Comparison of ENCODE assay signal across 22 cellular contexts in genomic region chr20:24682496-24683090, GRCh38.
DNase-seq lines count a peak whose midpoint lies in the region; ATAC-seq and TF ChIP-seq lines count a peak whose summit lies in the region.
"Had no signal": no experiment of that assay in that cellular context is flagged by ENCODE, and none has a peak within 500 bp of the region (broad histone marks: within the 10 kb centered on the region; RNA-seq: fewer than 3 reads in every experiment).

No MANE protein-coding gene starts in this region.

- CTCF ChIA-PET in HEK293T (lab: Yijun Ruan, JAX): no interaction called here

- POLR2A ChIA-PET in HEK293T (lab: Yijun Ruan, JAX): no interaction called here

- peaks cover 7% of the 10 kb centered on the region for H3K9me3 Mint-ChIP-seq in chondrocyte (ENCODE audit: low read depth)
- no peaks in the 10 kb centered on the region for H3K9me3 Mint-ChIP-seq in activated T-helper 17 cell treated with anti-CD3 and anti-CD28 coated beads, Interleukin-2, amount 50 U/mL, for 72 hours

- no peak for ATAC-seq in activated CD4-positive, CD25-positive, alpha-beta regulatory T cell treated with anti-CD3 and anti-CD28 coated beads, Interleukin-2, amount 50 U/mL, for 24 hours
- ATAC-seq in sciatic nerve (no peak), GM18907 (IDR thresholded peaks at IDR 0.05; ENCODE audit: unreplicated experiment) (no peak)
- no peak for ATAC-seq in activated T-helper 17 cell treated with anti-CD3 and anti-CD28 coated beads, Interleukin-2, amount 50 U/mL, for 72 hours (replicated peaks)

- H3K27ac Mint-ChIP-seq in chondrocyte (ENCODE audit: unreplicated experiment): no peak overlapping the region
- no peak overlapping the region for H3K27ac Mint-ChIP-seq in activated T-helper 17 cell treated with anti-CD3 and anti-CD28 coated beads, Interleukin-2, amount 50 U/mL, for 72 hours
- H3K27ac Mint-ChIP-seq: CD14-positive monocyte, H9, IgD-negative memory B cell had no signal

- H3K4me3 Mint-ChIP-seq in chondrocyte (ENCODE audit: unreplicated experiment): no peak overlapping the region
- no peak overlapping the region for H3K4me3 Mint-ChIP-seq in activated T-helper 17 cell treated with anti-CD3 and anti-CD28 coated beads, Interleukin-2, amount 50 U/mL, for 72 hours
- H3K4me3 Mint-ChIP-seq: CD14-positive monocyte, H9, IgD-negative memory B cell had no signal

- intact Hi-C loops in sciatic nerve (cut with DNase I): no loop called here

- TF ChIP-seq CTCF in chondrocyte (IDR thresholded peaks at IDR 0.05): no peak

- DNase-seq in activated CD4-positive, CD25-positive, alpha-beta regulatory T cell treated with anti-CD3 and anti-CD28 coated beads, Interleukin-2, amount 50 U/mL, for 72 hours: peak; percentile 14
- peak; percentile 42 for DNase-seq in chondrocyte (ENCODE audit: low spot score)
- peak; percentile 53 for DNase-seq in sciatic nerve (ENCODE audit: low spot score)
- DNase-seq in HEK293T (ENCODE audit: extremely low spot score): no peak
- no peak for DNase-seq in activated CD4-positive, alpha-beta T cell treated with anti-CD3 and anti-CD28 coated beads for 1 hour
- DNase-seq: AML-193; DMS79; H9; Karpas-422; MM.1S; NCI-H1092 treated with DMSO at 0.1 percent for 48 hours; NCI-H146; NCI-H2029 treated with DMSO at 0.1 percent for 48 hours; NCI-H2171; NK-92 treated with Interleukin-12 subunit alpha and Interleukin-12 subunit beta, amount 100 ng/mL, for 24 hours; SHP77 treated with DMSO at 0.1 percent for 48 hours; SK-N-SH had no signal

- H3K4me1 Mint-ChIP-seq in chondrocyte (ENCODE audit: low read depth): peaks cover 4% of the 10 kb centered on the region
- H3K4me1 Mint-ChIP-seq in activated T-helper 17 cell treated with anti-CD3 and anti-CD28 coated beads, Interleukin-2, amount 50 U/mL, for 72 hours: no peaks in the 10 kb centered on the region

- peaks cover under 1% of the 10 kb centered on the region for H3K36me3 Mint-ChIP-seq in chondrocyte (ENCODE audit: low read depth)
- no peaks in the 10 kb centered on the region for H3K36me3 Mint-ChIP-seq in activated T-helper 17 cell treated with anti-CD3 and anti-CD28 coated beads, Interleukin-2, amount 50 U/mL, for 72 hours (ENCODE audit: low read depth)
- H3K36me3 Mint-ChIP-seq: CD14-positive monocyte, IgD-negative memory B cell had no signal

- peaks cover 3% of the 10 kb centered on the region for H3K27me3 Mint-ChIP-seq in chondrocyte (ENCODE audit: low read depth)
- H3K27me3 Mint-ChIP-seq in activated T-helper 17 cell treated with anti-CD3 and anti-CD28 coated beads, Interleukin-2, amount 50 U/mL, for 72 hours: peaks cover 4% of the 10 kb centered on the region
- H3K27me3 Mint-ChIP-seq: IgD-negative memory B cell had no signal

TF ChIP-seq in HEK293T, 16 proteins besides CTCF, POLR2A, EP300 and RAD21:
- TF ChIP-seq FOXA1 (IDR thresholded peaks at IDR 0.05) (no peak), CTBP1 (IDR thresholded peaks at IDR 0.05; ENCODE audit: borderline replicate concordance) (no peak)
TF ChIP-seq in HEK293T: peak in this region for 0.

Comparison
In these comparisons a context has a peak if more than half of its experiments do, and no peak if none do; other contexts are left out.
1. DNase-seq: peak in activated CD4-positive, CD25-positive, alpha-beta regulatory T cell treated with anti-CD3 and anti-CD28 coated beads, Interleukin-2, amount 50 U/mL, for 72 hours (single experiment), chondrocyte (single experiment) and sciatic nerve (single experiment); none in HEK293T (single experiment) and activated CD4-positive, alpha-beta T cell treated with anti-CD3 and anti-CD28 coated beads for 1 hour (single experiment).